ENCODE assay signal across 19 cellular contexts in genomic region chr4:98850937-98851336, GRCh38.
DNase-seq lines count a peak whose midpoint lies in the region; ATAC-seq, FAIRE-seq and TF ChIP-seq lines count a peak whose summit lies in the region.
"Had no signal": no experiment of that assay in that cellular context is flagged by ENCODE, and none has a peak within 500 bp of the region (broad histone marks: within the 10 kb centered on the region; RNA-seq: fewer than 3 reads in every experiment).

No MANE protein-coding gene starts in this region.

- no peak for TF ChIP-seq CTCF in A673 (conservative IDR thresholded peaks at IDR 0.05; ENCODE audit: low read depth, low read length)
- no peak for TF ChIP-seq CTCF in HFFc6 (IDR thresholded peaks at IDR 0.05)
- TF ChIP-seq CTCF in endothelial cell (IDR thresholded peaks at IDR 0.05; ENCODE audit: unreplicated experiment) = no peak

- H3K4me1 ChIP-seq in A673 (ENCODE audit: insufficient read depth, low read length, poor library complexity, severe bottlenecking) = peaks cover 26% of the 10 kb centered on the region
- H3K4me1 ChIP-seq: A549; BLaER1 treated with 17β-estradiol and CSF1 and Interleukin-3, amounts not matched to agents 10 nM and 100 nM had no signal

- H3K9me3 Mint-ChIP-seq in HFFc6 = no peaks in the 10 kb centered on the region; the same call in 1 of the 2 replicates
- H3K9me3 Mint-ChIP-seq in activated T-helper 17 cell treated with anti-CD3 and anti-CD28 coated beads, Interleukin-2, amount 50 U/mL, for 72 hours = no peaks in the 10 kb centered on the region
- H3K9me3 Mint-ChIP-seq in endothelial cell (ENCODE audit: unreplicated experiment) = no peaks in the 10 kb centered on the region
- no peaks in the 10 kb centered on the region for H3K9me3 Mint-ChIP-seq in stimulated activated memory B cell treated with anti-CD40 and anti-IgM and Interleukin-4, amounts not matched to agents 10 μg/mL and 1 μg/mL and 100 μg/mL, for 72 hours

- H3K27me3 ChIP-seq in A673 (replicated peaks; ENCODE audit: insufficient read depth, low read depth, low read length, poor library complexity) = no peaks in the 10 kb centered on the region
- H3K27me3 ChIP-seq: BLaER1 treated with 17β-estradiol and CSF1 and Interleukin-3, amounts not matched to agents 10 nM and 100 nM had no signal

- intact Hi-C loops in A673 (cut with micrococcal nuclease; ENCODE audit: unreplicated experiment) = loop anchor here (5.0 kb wide), 2 partner anchors 104 to 384 kb away; no protein-coding TSS in a partner anchor

- H3K27ac Mint-ChIP-seq in HFFc6 = 0 out of 2 replicates have a peak overlapping the region, but pooled peaks have one; percentile 8
- H3K27ac Mint-ChIP-seq in activated T-helper 17 cell treated with anti-CD3 and anti-CD28 coated beads, Interleukin-2, amount 50 U/mL, for 72 hours = peak overlapping the region; percentile 1
- no peak overlapping the region for H3K27ac Mint-ChIP-seq in endothelial cell (ENCODE audit: unreplicated experiment)
- no peak overlapping the region for H3K27ac Mint-ChIP-seq in stimulated activated memory B cell treated with anti-CD40 and anti-IgM and Interleukin-4, amounts not matched to agents 10 μg/mL and 1 μg/mL and 100 μg/mL, for 72 hours
- H3K27ac Mint-ChIP-seq: CD8-positive, alpha-beta T cell had no signal

- H3K4me3 Mint-ChIP-seq in HFFc6 (no peak overlapping the region), endothelial cell (ENCODE audit: unreplicated experiment) (peak overlapping the region; percentile 7)
- no peak overlapping the region for H3K4me3 Mint-ChIP-seq in activated T-helper 17 cell treated with anti-CD3 and anti-CD28 coated beads, Interleukin-2, amount 50 U/mL, for 72 hours
- no peak overlapping the region for H3K4me3 Mint-ChIP-seq in stimulated activated memory B cell treated with anti-CD40 and anti-IgM and Interleukin-4, amounts not matched to agents 10 μg/mL and 1 μg/mL and 100 μg/mL, for 72 hours
- H3K4me3 Mint-ChIP-seq: CD8-positive, alpha-beta T cell had no signal

- H3K4me1 Mint-ChIP-seq in HFFc6 (ENCODE audit: low read depth) (peaks cover 16% of the 10 kb centered on the region), endothelial cell (ENCODE audit: unreplicated experiment) (peaks cover 5% of the 10 kb centered on the region)
- no peaks in the 10 kb centered on the region for H3K4me1 Mint-ChIP-seq in activated T-helper 17 cell treated with anti-CD3 and anti-CD28 coated beads, Interleukin-2, amount 50 U/mL, for 72 hours
- peaks cover 10% of the 10 kb centered on the region for H3K4me1 Mint-ChIP-seq in stimulated activated memory B cell treated with anti-CD40 and anti-IgM and Interleukin-4, amounts not matched to agents 10 μg/mL and 1 μg/mL and 100 μg/mL, for 72 hours

- POLR2A ChIA-PET in A673 (lab: Charles Lee; ENCODE audit: low non-redundant PET) = interaction anchor here (0.6 kb wide), 1 partner anchor 76 kb away, joined by 3 read pairs; no protein-coding TSS in a partner anchor

- H3K27me3 Mint-ChIP-seq in HFFc6 (ENCODE audit: insufficient read depth) (peaks cover 5% of the 10 kb centered on the region), endothelial cell (ENCODE audit: unreplicated experiment) (no peaks in the 10 kb centered on the region)
- H3K27me3 Mint-ChIP-seq in activated T-helper 17 cell treated with anti-CD3 and anti-CD28 coated beads, Interleukin-2, amount 50 U/mL, for 72 hours = peaks cover 22% of the 10 kb centered on the region
- peaks cover 37% of the 10 kb centered on the region for H3K27me3 Mint-ChIP-seq in stimulated activated memory B cell treated with anti-CD40 and anti-IgM and Interleukin-4, amounts not matched to agents 10 μg/mL and 1 μg/mL and 100 μg/mL, for 72 hours

- CTCF ChIA-PET in A673 (lab: Charles Lee) = interaction anchor here (0.7 to 2.7 kb wide), 2 partner anchors 383 to 386 kb away, joined by 3 to 10 read pairs; no protein-coding TSS in a partner anchor

- H3K27ac ChIP-seq in A673 (ENCODE audit: low read depth, low read length, poor library complexity, severe bottlenecking) = peak overlapping the region; percentile 78
- H3K27ac ChIP-seq: 22Rv1; A549; BLaER1 treated with 17β-estradiol and CSF1 and Interleukin-3, amounts not matched to agents 10 nM and 100 nM had no signal

- DNase-seq in A673 (ENCODE audit: low spot score) (no peak), HFFc6 (no peak), endothelial cell (ENCODE audit: low spot score) (no peak), T-helper 1 cell (no peak), NCI-H2227 treated with DMSO at 0.1 percent for 48 hours (lab: John Stamatoyannopoulos, UW) (no peak), frontal cortex (ENCODE audit: low spot score in 2 of 2) (no peak)
- DNase-seq: Calu3; CD8-positive, alpha-beta T cell; DMS79 treated with DMSO at 0.1 percent for 48 hours; GF-D8; HCEC 1CT had no signal

- H3K36me3 Mint-ChIP-seq in HFFc6 (ENCODE audit: low read depth) = no peaks in the 10 kb centered on the region
- H3K36me3 Mint-ChIP-seq in activated T-helper 17 cell treated with anti-CD3 and anti-CD28 coated beads, Interleukin-2, amount 50 U/mL, for 72 hours (ENCODE audit: low read depth) = no peaks in the 10 kb centered on the region
- peaks cover 7% of the 10 kb centered on the region for H3K36me3 Mint-ChIP-seq in endothelial cell (ENCODE audit: low read depth, unreplicated experiment)
- no peaks in the 10 kb centered on the region for H3K36me3 Mint-ChIP-seq in stimulated activated memory B cell treated with anti-CD40 and anti-IgM and Interleukin-4, amounts not matched to agents 10 μg/mL and 1 μg/mL and 100 μg/mL, for 72 hours
- H3K36me3 Mint-ChIP-seq: CD8-positive, alpha-beta T cell had no signal

- no peak overlapping the region for H3K4me3 ChIP-seq in A673 (ENCODE audit: low read depth, low read length, poor library complexity, severe bottlenecking)
- H3K4me3 ChIP-seq: A549; BLaER1 treated with 17β-estradiol and CSF1 and Interleukin-3, amounts not matched to agents 10 nM and 100 nM; GM12878 had no signal

- H3K36me3 ChIP-seq in A673 (ENCODE audit: insufficient read depth, low read length, poor library complexity, severe bottlenecking) = no peaks in the 10 kb centered on the region

- no peak for FAIRE-seq in frontal cortex (lab: Jason Lieb, UNC)
- FAIRE-seq: A549, GM12878, H54, HepG2 had no signal

- BruUV-seq in A673 (replicated peaks; lab: Mats Ljungman, UMichigan) = no TSS peak

- H3K9me3 ChIP-seq in A673 (ENCODE audit: low read depth, low read length, poor library complexity, severe bottlenecking) = peaks cover 7% of the 10 kb centered on the region
- H3K9me3 ChIP-seq: A549 had no signal

- no peak for ATAC-seq in activated T-helper 17 cell treated with anti-CD3 and anti-CD28 coated beads, Interleukin-2, amount 50 U/mL, for 72 hours (replicated peaks)
- ATAC-seq in stimulated activated memory B cell treated with anti-CD40 and anti-IgM and Interleukin-4, amounts not matched to agents 10 μg/mL and 1 μg/mL and 100 μg/mL, for 72 hours = no peak
- ATAC-seq: A549; CD8-positive, alpha-beta T cell; GM12878; HepG2 had no signal

Comparison
In these comparisons a context has a peak if more than half of its experiments do, and no peak if none do; other contexts are left out.
1. H3K27ac Mint-ChIP-seq: peak in HFFc6 (single experiment) and activated T-helper 17 cell treated with anti-CD3 and anti-CD28 coated beads, Interleukin-2, amount 50 U/mL, for 72 hours (single experiment); none in endothelial cell (single experiment) and stimulated activated memory B cell treated with anti-CD40 and anti-IgM and Interleukin-4, amounts not matched to agents 10 μg/mL and 1 μg/mL and 100 μg/mL, for 72 hours (single experiment).